15 cellular contexts compared by ENCODE assay signal in the genomic region with DNA sequence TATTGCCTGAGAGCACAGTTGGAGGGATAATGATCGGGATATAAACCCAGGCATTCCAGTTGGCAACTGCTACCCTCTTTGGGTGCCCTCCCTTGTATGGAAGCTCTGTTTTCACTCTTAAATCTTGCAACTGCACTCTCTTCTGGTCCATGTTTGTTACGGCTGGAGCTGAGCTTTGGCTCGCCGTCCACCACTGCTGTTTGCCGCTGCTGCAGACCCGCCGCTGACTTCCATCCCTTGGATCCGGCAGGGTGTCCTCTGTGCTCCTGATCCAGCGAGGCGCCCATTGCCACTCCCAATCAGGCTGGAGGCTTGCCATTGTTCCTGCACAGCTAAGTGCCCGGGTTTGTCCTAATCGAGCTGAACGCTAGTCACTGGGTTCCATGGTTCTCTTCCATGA.
DNase-seq lines count a peak whose midpoint lies in the region; ATAC-seq, FAIRE-seq and TF ChIP-seq lines count a peak whose summit lies in the region.
"Had no signal": no experiment of that assay in that cellular context is flagged by ENCODE, and none has a peak within 500 bp of the region (broad histone marks: within the 10 kb centered on the region; RNA-seq: fewer than 3 reads in every experiment).

No MANE protein-coding gene starts in this region.

- CTCF ChIA-PET in Calu3 (lab: Charles Lee) (interaction anchor here (0.6 kb wide), 2 partner anchors 48 to 166 kb away, joined by 4 to 5 read pairs; no protein-coding TSS in a partner anchor), K562 (lab: Yijun Ruan, JAX; ENCODE audit: low intra/inter-chr PET ratio) (no interaction called here)

- BruUV-seq in Calu3 (replicated peaks; lab: Mats Ljungman, UMichigan) (no TSS peak), K562 (replicated peaks; lab: Mats Ljungman, UMichigan) (no TSS peak)

- H3K36me3 Mint-ChIP-seq in Calu3 (ENCODE audit: insufficient read depth, unreplicated experiment) (no peaks in the 10 kb centered on the region), nephron progenitor cell (ENCODE audit: low read depth) (peaks cover 6% of the 10 kb centered on the region)

- H3K4me3 ChIP-seq in K562 (no peak overlapping the region), esophagus (ENCODE audit: low read depth in 1 of 2, low read length in 2 of 2) (peak overlapping the region in 1 of 2 donors; percentile 31)

- H3K4me3 Mint-ChIP-seq in Calu3 (ENCODE audit: low read depth, unreplicated experiment) (no peak overlapping the region), nephron progenitor cell (no peak overlapping the region)
- H3K4me3 Mint-ChIP-seq: CD4-positive, alpha-beta memory T cell had no signal

- TF ChIP-seq CTCF in Calu3 (IDR thresholded peaks at IDR 0.05; ENCODE audit: unreplicated experiment) (no peak), K562 (IDR thresholded peaks at IDR 0.05 in 2 of 3, conservative IDR thresholded peaks at IDR 0.05 in 1 of 3; ENCODE audit: insufficient read depth in 2 of 3, low read depth in 1 of 3, low read length in 3 of 3) (no peak), nephron progenitor cell (IDR thresholded peaks at IDR 0.05) (no peak)

- intact Hi-C loops in Calu3 (cut with micrococcal nuclease; ENCODE audit: unreplicated experiment) (no loop called here), K562 (cut with micrococcal nuclease) (no loop called here)

- no peak for FAIRE-seq in K562 (lab: Jason Lieb, UNC)
- FAIRE-seq: GM12892 had no signal

- H3K4me1 Mint-ChIP-seq in Calu3 (ENCODE audit: low read depth, unreplicated experiment) (peaks cover 54% of the 10 kb centered on the region), nephron progenitor cell (peaks cover 8% of the 10 kb centered on the region)

- H4K20me1 ChIP-seq in K562 (replicated peaks; ENCODE audit: control insufficient read depth, insufficient read depth, low read length), result no peaks in the 10 kb centered on the region

- H3K27ac Mint-ChIP-seq in Calu3 (ENCODE audit: unreplicated experiment) (peak overlapping the region; percentile 11), nephron progenitor cell (peak overlapping the region; percentile 32)
- H3K27ac Mint-ChIP-seq: CD4-positive, alpha-beta memory T cell had no signal

- peak overlapping the region; percentile 31 for H2AFZ ChIP-seq in K562 (ENCODE audit: low read depth, low read length)

- H3K9me3 Mint-ChIP-seq in Calu3 (ENCODE audit: low read depth, unreplicated experiment) (no peaks in the 10 kb centered on the region), nephron progenitor cell (no peaks in the 10 kb centered on the region)
- H3K9me3 Mint-ChIP-seq: CD4-positive, alpha-beta memory T cell had no signal

- no peak overlapping the region for H3K4me2 ChIP-seq in K562 (ENCODE audit: insufficient read depth, low read length)

- 84% methylated on average over 8 of the region's 13 CpGs for WGBS in K562 (ENCODE audit: insufficient coverage, low coverage, missing lambda C conversion rate)
- WGBS in esophagus, 2 donors, result 91 to 92% methylated on average over 13 of the region's 13 CpGs

- in situ Hi-C loops in K562 (cut with MboI), result no loop called here

- no peaks in the 10 kb centered on the region for H3K79me2 ChIP-seq in K562 (ENCODE audit: control insufficient read depth, insufficient read depth, low read length)

- no peaks in the 10 kb centered on the region for H3K9me1 ChIP-seq in K562 (ENCODE audit: control insufficient read depth, insufficient read depth, low read length)

- no peaks in the 10 kb centered on the region for H3K9me3 ChIP-seq in K562 (replicated peaks; ENCODE audit: control insufficient read depth, insufficient read depth, low read depth, low read length)
- H3K9me3 ChIP-seq in esophagus (ENCODE audit: control insufficient read depth in 2 of 2, insufficient read depth in 1 of 2, low read depth in 1 of 2, low read length in 1 of 2), result no peaks in the 10 kb centered on the region

- no peak overlapping the region for H3K27ac ChIP-seq in K562 (ENCODE audit: extremely low read depth, low read depth, low read length)
- peak overlapping the region; percentile 1 to 83 for H3K27ac ChIP-seq in esophagus (ENCODE audit: low read depth in 2 of 2, low read length in 1 of 2)
- H3K27ac ChIP-seq in caudate nucleus (ENCODE audit: low read depth, low read length), result no peak overlapping the region

- H3K27me3 Mint-ChIP-seq in Calu3 (ENCODE audit: unreplicated experiment) (no peaks in the 10 kb centered on the region), nephron progenitor cell (ENCODE audit: low read depth, poor library complexity) (peaks cover 4% of the 10 kb centered on the region)
- H3K27me3 Mint-ChIP-seq: CD4-positive, alpha-beta memory T cell had no signal

- H3K36me3 ChIP-seq in K562 (ENCODE audit: control insufficient read depth, insufficient read depth, low read length) (no peaks in the 10 kb centered on the region), esophagus (ENCODE audit: control insufficient read depth in 2 of 2, insufficient read depth in 2 of 2, low read length in 1 of 2) (no peaks in the 10 kb centered on the region)

- no peak for TF ChIP-seq POLR2A in K562 (conservative IDR thresholded peaks at IDR 0.05)

- H3K27me3 ChIP-seq in K562 (ENCODE audit: control insufficient read depth in 2 of 2, insufficient read depth in 2 of 2, low read length in 2 of 2) (no peaks in the 10 kb centered on the region), esophagus (ENCODE audit: control insufficient read depth in 1 of 2, insufficient read depth in 2 of 2, low read length in 2 of 2) (no peaks in the 10 kb centered on the region)

- TF ChIP-seq EP300 in K562 (IDR thresholded peaks at IDR 0.05; ENCODE audit: low read length), result no peak

- POLR2A ChIA-PET in K562 (lab: Yijun Ruan, JAX), result interaction anchor here (0.8 kb wide), 1 partner anchor 9 kb away, joined by 5 read pairs; a partner anchor contains a TSS

- no peak for DNase-seq in Calu3
- no peak for DNase-seq in K562 (ENCODE audit: extremely low read depth in 1 of 4, low spot score in 3 of 4)
- no peak for DNase-seq in nephron progenitor cell
- no peak for DNase-seq in caudate nucleus (lab: John Stamatoyannopoulos, UW)
- DNase-seq: C1 segment of cervical spinal cord; CD4-positive, alpha-beta memory T cell; COR-L47; DMS153; DND-41; GOT3; H7; HCEC 1CT had no signal

- H3K4me1 ChIP-seq in K562 (replicated peaks in 1 of 2; ENCODE audit: control insufficient read depth in 2 of 2, insufficient read depth in 2 of 2, low read length in 2 of 2) (peaks cover 14 to 32% of the 10 kb centered on the region in 2 experiments; a peak in 4 of 5 replicates), esophagus (ENCODE audit: control insufficient read depth in 2 of 2, insufficient read depth in 2 of 2, low read length in 1 of 2) (peaks cover 0 to 2% of the 10 kb centered on the region in 2 donors)

- TF ChIP-seq RAD21 in K562 (CRISPR knock-in tag; conservative IDR thresholded peaks at IDR 0.05 in 1 of 2, IDR thresholded peaks at IDR 0.05 in 1 of 2), result no peak

- ATAC-seq in K562 (no peak), HG02970 (IDR thresholded peaks at IDR 0.05; ENCODE audit: low FRiP score, unreplicated experiment) (no peak)

- no peak overlapping the region for H3K9ac ChIP-seq in K562 (ENCODE audit: insufficient read depth in 1 of 2, low read depth in 2 of 2, low read length in 2 of 2)

TF ChIP-seq in K562, 482 proteins besides CTCF, POLR2A, EP300 and RAD21 (continues in another document):
- TF ChIP-seq MLLT1 (IDR thresholded peaks at IDR 0.05) (no peak), WHSC1 (IDR thresholded peaks at IDR 0.05; ENCODE audit: low read length) (no peak), THRB (CRISPR knock-in tag; conservative IDR thresholded peaks at IDR 0.05) (no peak)

Comparison
In these comparisons a context has a peak if more than half of its experiments do, and no peak if none do; other contexts are left out.
1. H3K27ac ChIP-seq: peak in esophagus (2 of 2); none in K562 (single experiment) and caudate nucleus (single experiment).